In genomic region chr6:53582963-53583362, GRCh38 we compare ENCODE assay signal across 23 cellular contexts. TPM values are rescaled to one million over a fixed set of nuclear protein-coding genes. Genes with fewer than 3 reads are reported as not detected.
DNase-seq lines count a peak whose midpoint lies in the region; ATAC-seq and TF ChIP-seq lines count a peak whose summit lies in the region.
"Had no signal": no experiment of that assay in that cellular context is flagged by ENCODE, and none has a peak within 500 bp of the region (broad histone marks: within the 10 kb centered on the region; RNA-seq: fewer than 3 reads in every experiment).

No MANE protein-coding gene starts in this region.

- H3K4me2 ChIP-seq in IMR-90 (ENCODE audit: low read depth, low read length) (no peak overlapping the region), osteoblast (ENCODE audit: insufficient read depth, low read length) (peak overlapping the region; percentile 17)
- H3K4me2 ChIP-seq: smooth muscle cell had no signal

- H3K4me3 ChIP-seq in IMR-90 (ENCODE audit: insufficient read depth, low read depth, low read length) (no peak overlapping the region), osteoblast (ENCODE audit: insufficient read depth, low read length) (no peak overlapping the region)
- H3K4me3 ChIP-seq: smooth muscle cell had no signal

- no peak overlapping the region for H4K5ac ChIP-seq in IMR-90 (ENCODE audit: low read depth, low read length)

- no peak for TF ChIP-seq RAD21 in IMR-90 (IDR thresholded peaks at IDR 0.05; ENCODE audit: low read length)

- H3K79me2 ChIP-seq in osteoblast (ENCODE audit: insufficient read depth, low read length) = no peaks in the 10 kb centered on the region

- POLR2A ChIA-PET in IMR-90 (lab: Charles Lee; ENCODE audit: unreplicated experiment) (no interaction called here), WTC11 (lab: Charles Lee) (no interaction called here)

- H2AK5ac ChIP-seq in IMR-90 (ENCODE audit: low read depth, low read length) = no peak overlapping the region

- peaks cover 5% of the 10 kb centered on the region for H3K4me1 ChIP-seq in IMR-90 (ENCODE audit: control insufficient read depth, insufficient read depth, low read length)
- H3K4me1 ChIP-seq in osteoblast (ENCODE audit: insufficient read depth, low read length) = peaks cover 23% of the 10 kb centered on the region

- peak; percentile 32; the same call in 1 of the 2 replicates for ATAC-seq in IMR-90 (ENCODE audit: low read depth)
- ATAC-seq in esophagus mucosa = peak; percentile 17
- ATAC-seq in WTC11 = no peak
- ATAC-seq: HCT116 had no signal

- no peak overlapping the region for H2AK9ac ChIP-seq in IMR-90 (replicated peaks; ENCODE audit: low read depth, low read length, poor library complexity)

- H3K4ac ChIP-seq in IMR-90 (ENCODE audit: low read depth, low read length) = no peak overlapping the region

- no peak overlapping the region for H3K4me3 Mint-ChIP-seq in WTC11
- H3K4me3 Mint-ChIP-seq in Calu3 (ENCODE audit: low read depth, unreplicated experiment) = no peak overlapping the region
- H3K4me3 Mint-ChIP-seq: activated T-cell treated with anti-CD3 and anti-CD28 coated beads, Interleukin-2, amount 50 U/mL, for 24 hours; neural crest cell had no signal

- H3K27me3 Mint-ChIP-seq in WTC11 (ENCODE audit: low read depth) = no peaks in the 10 kb centered on the region
- H3K27me3 Mint-ChIP-seq in Calu3 (ENCODE audit: unreplicated experiment) = no peaks in the 10 kb centered on the region
- H3K27me3 Mint-ChIP-seq: activated T-cell treated with anti-CD3 and anti-CD28 coated beads, Interleukin-2, amount 50 U/mL, for 24 hours had no signal

- no peak overlapping the region for H3K9ac ChIP-seq in IMR-90 (ENCODE audit: low read depth, low read length)

- in situ Hi-C loops in IMR-90 (cut with MboI; ENCODE audit: low sequenced_read_pairs) = no loop called here

- intact Hi-C loops in IMR-90 (cut with micrococcal nuclease) = no loop called here
- intact Hi-C loops in Calu3 (cut with micrococcal nuclease; ENCODE audit: unreplicated experiment) = no loop called here

- peaks cover 3% of the 10 kb centered on the region; the same call in 1 of the 2 replicates for H3K9me1 ChIP-seq in IMR-90 (ENCODE audit: insufficient read depth, low read length)

- no peak overlapping the region for H4K8ac ChIP-seq in IMR-90 (ENCODE audit: low read depth in 2 of 2, low read length in 2 of 2)

- H3K14ac ChIP-seq in IMR-90 (replicated peaks; ENCODE audit: low read depth, low read length) = no peak overlapping the region

- no peak overlapping the region for H4K91ac ChIP-seq in IMR-90 (ENCODE audit: insufficient read depth, low read depth, low read length)

- no peak overlapping the region for H2BK120ac ChIP-seq in IMR-90 (ENCODE audit: low read depth, low read length)

- no peaks in the 10 kb centered on the region for H3K79me1 ChIP-seq in IMR-90 (ENCODE audit: low read depth in 1 of 2, low read length in 2 of 2)

- H3K56ac ChIP-seq in IMR-90 (ENCODE audit: extremely low read depth, insufficient read depth, low read length) = no peak overlapping the region

- no peaks in the 10 kb centered on the region for H3K27me3 ChIP-seq in IMR-90 (ENCODE audit: control insufficient read depth, insufficient read depth, low read length)
- H3K27me3 ChIP-seq in osteoblast (ENCODE audit: insufficient read depth, low read length) = no peaks in the 10 kb centered on the region

- H3K9me3 ChIP-seq in IMR-90 (ENCODE audit: control insufficient read depth, insufficient read depth, low read length) (no peaks in the 10 kb centered on the region), osteoblast (ENCODE audit: low read depth, low read length) (no peaks in the 10 kb centered on the region)

- no peaks in the 10 kb centered on the region for H4K20me1 ChIP-seq in IMR-90 (ENCODE audit: insufficient read depth, low read length)
- no peaks in the 10 kb centered on the region for H4K20me1 ChIP-seq in osteoblast (ENCODE audit: insufficient read depth, low read length)

- H3K27ac Mint-ChIP-seq in WTC11 = no peak overlapping the region
- H3K27ac Mint-ChIP-seq in Calu3 (ENCODE audit: unreplicated experiment) = no peak overlapping the region
- H3K27ac Mint-ChIP-seq: activated T-cell treated with anti-CD3 and anti-CD28 coated beads, Interleukin-2, amount 50 U/mL, for 24 hours had no signal

- H3K9me3 Mint-ChIP-seq in WTC11 (no peaks in the 10 kb centered on the region; the same call in 1 of the 2 replicates), Calu3 (ENCODE audit: low read depth, unreplicated experiment) (peaks cover 4% of the 10 kb centered on the region)

- TF ChIP-seq CTCF in IMR-90 (conservative IDR thresholded peaks at IDR 0.05; ENCODE audit: low read depth, low read length) = no peak
- no peak for TF ChIP-seq CTCF in osteoblast (IDR thresholded peaks at IDR 0.05; ENCODE audit: extremely low read depth, low read depth, low read length)
- TF ChIP-seq CTCF in WTC11 (IDR thresholded peaks at IDR 0.05) = no peak
- TF ChIP-seq CTCF in Calu3 (IDR thresholded peaks at IDR 0.05; ENCODE audit: unreplicated experiment) = no peak

- no CpG with 5 or more reads among the region's 2 CpGs for WGBS in IMR-90 (ENCODE audit: extremely low coverage in 2 of 2, insufficient read length in 1 of 2), 2 experiments

- no peak overlapping the region for H3K27ac ChIP-seq in IMR-90 (ENCODE audit: insufficient read depth, low read length)
- no peak overlapping the region for H3K27ac ChIP-seq in osteoblast (ENCODE audit: low read depth, low read length)
- H3K27ac ChIP-seq: C4-2B had no signal

- H3K36me3 Mint-ChIP-seq in WTC11 = no peaks in the 10 kb centered on the region
- no peaks in the 10 kb centered on the region for H3K36me3 Mint-ChIP-seq in Calu3 (ENCODE audit: insufficient read depth, unreplicated experiment)

- BruUV-seq in IMR-90 (replicated peaks; lab: Mats Ljungman, UMichigan) (no TSS peak), Calu3 (replicated peaks; lab: Mats Ljungman, UMichigan) (no TSS peak)

- CTCF ChIA-PET in IMR-90 (lab: Yijun Ruan, JAX) (interaction anchor here (0.5 kb wide), 1 partner anchor 20 kb away, joined by 4 read pairs; no protein-coding TSS in a partner anchor), WTC11 (lab: Charles Lee) (no interaction called here), Calu3 (lab: Charles Lee) (no interaction called here)

- TF ChIP-seq POLR2A in IMR-90 (IDR thresholded peaks at IDR 0.05; ENCODE audit: low read depth, low read length) = no peak

- no peak overlapping the region for H2BK5ac ChIP-seq in IMR-90 (ENCODE audit: low read depth, low read length, poor library complexity, severe bottlenecking)

- no peak overlapping the region for H2BK20ac ChIP-seq in IMR-90 (ENCODE audit: low read depth, low read length)

- H2BK15ac ChIP-seq in IMR-90 (ENCODE audit: low read depth, low read length) = no peak overlapping the region

- H3K4me1 Mint-ChIP-seq in WTC11 = peaks cover 7% of the 10 kb centered on the region
- no peaks in the 10 kb centered on the region for H3K4me1 Mint-ChIP-seq in Calu3 (ENCODE audit: low read depth, unreplicated experiment)

- H2AFZ ChIP-seq in IMR-90 (replicated peaks; ENCODE audit: low read length, poor library complexity) = no peak overlapping the region
- H2AFZ ChIP-seq in osteoblast (ENCODE audit: low read length) = no peak overlapping the region

- no peak overlapping the region for H3K18ac ChIP-seq in IMR-90 (ENCODE audit: low read depth, low read length)

- peak; percentile 52 for DNase-seq in EH (ENCODE audit: low read depth)
- peak; percentile 38 for DNase-seq in IMR-90
- DNase-seq in osteoblast (ENCODE audit: insufficient read length, low spot score, missing footprints) = no peak
- no peak for DNase-seq in WTC11 (ENCODE audit: low spot score)
- DNase-seq in GF-D8 (lab: John Stamatoyannopoulos, UW) = no peak
- no peak for DNase-seq in amygdala (lab: John Stamatoyannopoulos, UW)
- DNase-seq in Calu3 = no peak
- DNase-seq: activated CD4-positive, CD25-positive, alpha-beta regulatory T cell; activated naive CD4-positive, alpha-beta T cell treated with Interleukin-2 at 50 U/mL for 16 hours; activated T-cell treated with anti-CD3 and anti-CD28 coated beads, Interleukin-2, amount 50 U/mL, for 24 hours; anterior cingulate cortex; central memory CD4-positive, alpha-beta T cell; DMS 273 treated with DMSO at 0.1 percent for 48 hours; midbrain; NCI-H1105 treated with DMSO at 0.1 percent for 48 hours; NCI-H2081 treated with DMSO at 0.1 percent for 48 hours; NCI-H510A; T-helper 9 cell had no signal

- no peak overlapping the region for H3K23ac ChIP-seq in IMR-90 (ENCODE audit: low read depth, low read length)

- no peaks in the 10 kb centered on the region for H3K36me3 ChIP-seq in IMR-90 (ENCODE audit: control insufficient read depth, insufficient read depth, low read length)
- no peaks in the 10 kb centered on the region for H3K36me3 ChIP-seq in osteoblast (ENCODE audit: insufficient read depth, low read length)

- dilution Hi-C loops in IMR-90 (cut with HindIII; ENCODE audit: low sequenced_read_pairs, unreplicated experiment) = no loop called here

TF ChIP-seq in IMR-90, 13 proteins besides CTCF, POLR2A, EP300 and RAD21 (continues in another document):
- TF ChIP-seq BHLHE40 (IDR thresholded peaks at IDR 0.05; ENCODE audit: low read depth, low read length) (no peak), USF2 (IDR thresholded peaks at IDR 0.05; ENCODE audit: low read depth, low read length) (no peak), CHD1 (IDR thresholded peaks at IDR 0.05; ENCODE audit: low read depth, low read length) (no peak)

TF ChIP-seq in WTC11, 78 proteins besides CTCF, POLR2A, EP300 and RAD21 (continues in another document):
- no peak for TF ChIP-seq ZNF317 (CRISPR knock-in tag; IDR thresholded peaks at IDR 0.05; ENCODE audit: borderline replicate concordance, low read depth)
- TF ChIP-seq ZSCAN18 (CRISPR knock-in tag; IDR thresholded peaks at IDR 0.05) = no peak

RNA-seq across cellular contexts. Expression of gene GCLC, which starts 38.1 kb away (rescaled TPM):
- total RNA-seq in IMR-90 (2012; rRNA removed) = 20.8 and 24.2 TPM in 2 replicates
- polyA plus RNA-seq in IMR-90 (2012; rRNA removed) = 10.0 and 14.2 TPM in 2 replicates
- 2.5 and 2.8 TPM in 2 replicates for polyA plus RNA-seq in IMR-90 (2012; cell fraction: cytosol; rRNA removed)
- polyA plus RNA-seq in IMR-90 (2012; cell fraction: nucleus; rRNA removed; ENCODE audit: low replicate concordance) = 4.8 and 35.5 TPM in 2 replicates
- total RNA-seq in esophagus mucosa = 24.5 TPM
- 26.8 and 38.6 TPM in 2 replicates for total RNA-seq in osteoblast
- total RNA-seq in WTC11 (2021) = 33.8 to 47.1 TPM (median 38.6 TPM) in 3 replicates
- 45.7 and 45.9 TPM in 2 replicates for total RNA-seq in Calu3 (2022)

Comparison
In these comparisons a context has a peak if more than half of its experiments do, and no peak if none do; other contexts are left out.
1. DNase-seq: peak in EH (single experiment) and IMR-90 (single experiment); none in osteoblast (single experiment), WTC11 (single experiment), GF-D8 (single experiment), amygdala (0 of 56) and Calu3 (single experiment).